In the genomic region with DNA sequence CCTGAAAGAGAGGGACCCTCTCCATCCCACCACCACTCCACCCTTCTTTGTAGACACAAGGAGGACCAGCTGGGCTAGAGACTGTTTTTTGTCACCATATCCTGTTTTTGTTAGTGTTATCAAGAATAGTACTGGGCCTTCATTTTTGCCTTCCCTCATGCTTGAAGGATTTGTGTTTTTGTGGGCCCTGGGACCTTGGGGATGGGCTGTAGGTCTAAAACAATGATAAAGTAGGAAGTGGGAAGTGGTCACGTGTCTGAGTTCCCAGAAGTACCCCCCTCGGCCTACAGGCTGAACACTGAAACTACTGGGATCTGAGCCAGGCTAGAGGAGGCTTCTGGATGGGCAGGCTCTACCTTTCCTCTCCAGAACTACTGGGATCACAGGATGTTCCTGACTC, we compare ENCODE assay signal across 10 cellular contexts. TPM values are rescaled to one million over a fixed set of nuclear protein-coding genes. Genes with fewer than 3 reads are reported as not detected.
DNase-seq lines count a peak whose midpoint lies in the region; ATAC-seq and TF ChIP-seq lines count a peak whose summit lies in the region.
"Had no signal": no experiment of that assay in that cellular context is flagged by ENCODE, and none has a peak within 500 bp of the region (broad histone marks: within the 10 kb centered on the region; RNA-seq: fewer than 3 reads in every experiment).

No MANE protein-coding gene starts in this region.

- no peaks in the 10 kb centered on the region for H3K27me3 Mint-ChIP-seq in T-cell

- TF ChIP-seq CTCF in HEK293 (tag by site-specific recombination; IDR thresholded peaks at IDR 0.05), result no peak
- TF ChIP-seq CTCF in fibroblast of lung (conservative IDR thresholded peaks at IDR 0.05 in 1 of 2, IDR thresholded peaks at IDR 0.05 in 1 of 2; ENCODE audit: low read depth in 1 of 2, low read length in 2 of 2), result peak in 1 of 2 donors; percentile 2

- H3K4me3 ChIP-seq in HEK293 (ENCODE audit: low read depth, low read length), result no peak overlapping the region
- no peak overlapping the region for H3K4me3 ChIP-seq in fibroblast of lung (replicated peaks in 1 of 4; ENCODE audit: control extremely low read depth in 1 of 4, insufficient read depth in 1 of 4, low read depth in 3 of 4, low read length in 4 of 4)
- no peak overlapping the region for H3K4me3 ChIP-seq in skeletal muscle tissue (ENCODE audit: low read length in 3 of 3)
- no peak overlapping the region for H3K4me3 ChIP-seq in SJCRH30

- DNase-seq in T-cell (no peak), fibroblast of lung (ENCODE audit: low read depth in 2 of 2) (peak; percentile 16 to 37), SJCRH30 (no peak)
- DNase-seq: NCI-H524 treated with DMSO at 0.1 percent for 48 hours had no signal

- peak overlapping the region; percentile 98 for H3K27ac Mint-ChIP-seq in T-cell

- peaks cover 10 to 20% of the 10 kb centered on the region in 2 experiments; a peak in 2 of 3 replicates for H3K36me3 ChIP-seq in HEK293 (ENCODE audit: control insufficient read depth in 2 of 2, insufficient read depth in 1 of 2, low read length in 2 of 2)
- peaks cover 3% of the 10 kb centered on the region for H3K36me3 ChIP-seq in fibroblast of lung (ENCODE audit: control insufficient read depth, insufficient read depth, low read length)
- peaks cover 7 to 14% (median 7%) of the 10 kb centered on the region in 3 donors for H3K36me3 ChIP-seq in skeletal muscle tissue (ENCODE audit: control insufficient read depth in 3 of 3, insufficient read depth in 3 of 3, low read length in 3 of 3)
- peaks cover 3% of the 10 kb centered on the region; the same call in 1 of the 2 replicates for H3K36me3 ChIP-seq in SJCRH30

- H3K9me3 Mint-ChIP-seq in T-cell, result no peaks in the 10 kb centered on the region

- CTCF ChIA-PET in HEK293 (lab: Yijun Ruan, JAX) (interaction anchor here (0.7 to 4.1 kb wide), 5 partner anchors 12 to 179 kb away, joined by 3 to 36 read pairs (median 4); no protein-coding TSS in a partner anchor), T-cell (lab: Charles Lee) (interaction anchor here (0.5 to 3.0 kb wide), 5 partner anchors 10 to 79 kb away, joined by 3 to 14 read pairs (median 5); a partner anchor contains a TSS)

- H3K27me3 ChIP-seq in fibroblast of lung (ENCODE audit: control insufficient read depth, insufficient read depth, low read length) (no peaks in the 10 kb centered on the region), skeletal muscle tissue (ENCODE audit: control insufficient read depth in 3 of 3, insufficient read depth in 3 of 3, low read length in 3 of 3) (no peaks in the 10 kb centered on the region), SJCRH30 (no peaks in the 10 kb centered on the region)

- peaks cover 16% of the 10 kb centered on the region for H3K36me3 Mint-ChIP-seq in T-cell

- no peak for ATAC-seq in T-cell (replicated peaks in 1 of 4)
- no peak for ATAC-seq in HG02870 (IDR thresholded peaks at IDR 0.05; ENCODE audit: unreplicated experiment)
- ATAC-seq in GM21360 (IDR thresholded peaks at IDR 0.05; ENCODE audit: unreplicated experiment), result no peak
- ATAC-seq in GM21825 (IDR thresholded peaks at IDR 0.05; ENCODE audit: unreplicated experiment), result no peak

- H3K27ac ChIP-seq in HEK293 (ENCODE audit: extremely low read depth, low read depth, low read length) (peak overlapping the region; percentile 69; the same call in 1 of the 2 replicates), fibroblast of lung (ENCODE audit: insufficient read depth, low read length) (no peak overlapping the region), skeletal muscle tissue (ENCODE audit: low read depth, low read length) (peak overlapping the region; percentile 76), SJCRH30 (no peak overlapping the region)

- no peaks in the 10 kb centered on the region for H4K20me1 ChIP-seq in fibroblast of lung (ENCODE audit: control insufficient read depth, extremely low read depth, insufficient read depth, low read length)

- H3K4me3 Mint-ChIP-seq in T-cell, result peak overlapping the region; percentile 69 to 99 (median 99)

- peaks cover 74 to 81% (median 77%) of the 10 kb centered on the region in 3 donors for H3K4me1 Mint-ChIP-seq in T-cell

- H2AFZ ChIP-seq in fibroblast of lung (ENCODE audit: low read length), result no peak overlapping the region

- no peak overlapping the region for H3K4me2 ChIP-seq in fibroblast of lung (ENCODE audit: extremely low read depth, insufficient read depth, low read length)

- peaks cover 39% of the 10 kb centered on the region for H3K4me1 ChIP-seq in HEK293 (ENCODE audit: control insufficient read depth, insufficient read depth, low read length)
- peaks cover 20% of the 10 kb centered on the region for H3K4me1 ChIP-seq in fibroblast of lung (ENCODE audit: control insufficient read depth, extremely low read depth, insufficient read depth, low read length)
- H3K4me1 ChIP-seq in skeletal muscle tissue (ENCODE audit: control insufficient read depth in 3 of 3, insufficient read depth in 3 of 3, low read length in 3 of 3), result peaks cover 30 to 36% (median 33%) of the 10 kb centered on the region in 3 donors
- H3K4me1 ChIP-seq in SJCRH30, result peaks cover 13% of the 10 kb centered on the region

- POLR2A ChIA-PET in HEK293 (lab: Yijun Ruan, JAX) (interaction anchor here (1.8 kb wide), 1 partner anchor 119 kb away, joined by 3 read pairs; a partner anchor contains a TSS), T-cell (lab: Charles Lee) (interaction anchor here in 1 of 2 donors (0.6 kb wide), 1 partner anchor 55 kb away, joined by 5 read pairs; no protein-coding TSS in a partner anchor)

- no peak overlapping the region for H3K9ac ChIP-seq in fibroblast of lung (ENCODE audit: insufficient read depth, low read length)
- H3K9ac ChIP-seq in skeletal muscle tissue (ENCODE audit: low read depth in 1 of 3, low read length in 3 of 3), result no peak overlapping the region

- no peaks in the 10 kb centered on the region for H3K79me2 ChIP-seq in fibroblast of lung (ENCODE audit: control insufficient read depth, insufficient read depth, low read length)

- no peaks in the 10 kb centered on the region for H3K9me3 ChIP-seq in HEK293 (ENCODE audit: control insufficient read depth, insufficient read depth, low read depth, low read length)
- no peaks in the 10 kb centered on the region for H3K9me3 ChIP-seq in fibroblast of lung (ENCODE audit: control insufficient read depth, insufficient read depth, low read depth, low read length)
- no peaks in the 10 kb centered on the region for H3K9me3 ChIP-seq in skeletal muscle tissue (ENCODE audit: control insufficient read depth in 3 of 3, low read length in 3 of 3)
- H3K9me3 ChIP-seq in SJCRH30 (replicated peaks), result no peaks in the 10 kb centered on the region

TF ChIP-seq in HEK293, 187 proteins besides CTCF, POLR2A, EP300 and RAD21 (continues in another document):
- peak; percentile 68 for TF ChIP-seq GLIS1 (tag by site-specific recombination; IDR thresholded peaks at IDR 0.05)
- no peak for TF ChIP-seq ZNF24 (tag by site-specific recombination; IDR thresholded peaks at IDR 0.05)
- TF ChIP-seq ZNF133 (tag by site-specific recombination; IDR thresholded peaks at IDR 0.05), result no peak
- TF ChIP-seq FEZF1 (tag by site-specific recombination; IDR thresholded peaks at IDR 0.05), result no peak
- TF ChIP-seq ZNF138 (tag by site-specific recombination; IDR thresholded peaks at IDR 0.05; ENCODE audit: borderline replicate concordance), result no peak
- 0 out of 2 replicates have a peak, but pooled peaks have one; percentile 7 for TF ChIP-seq ZFHX2 (tag by site-specific recombination; conservative IDR thresholded peaks at IDR 0.05)

RNA-seq across cellular contexts. Expression of a gene that starts 8.9 kb away (rescaled TPM):
- total RNA-seq in T-cell, result 10 to 100 TPM; 26.2 to 54.6 (median 40.2) TPM
- total RNA-seq in fibroblast of lung, result 2.6 and 3.1 TPM in 2 replicates
- polyA plus RNA-seq in fibroblast of lung, result 2.4 and 3.2 TPM in 2 replicates
- polyA plus RNA-seq in fibroblast of lung (2012), result 5.8 and 8.8 TPM in 2 replicates
- 8.1 and 12.4 TPM in 2 replicates for polyA minus RNA-seq in fibroblast of lung (ENCODE audit: low replicate concordance)
- 3.1 TPM for total RNA-seq in skeletal muscle tissue
- total RNA-seq in SJCRH30 (2014; rRNA removed; shearing (Covaris generic)), result 7.2 and 9.0 TPM in 2 replicates

RNA-seq across cellular contexts. Expression of a gene that starts 25.8 kb away (rescaled TPM):
- total RNA-seq in T-cell (100 to 1,000 TPM in 3 of 5 donors, 10 to 100 TPM in 2; 61.2 to 129 (median 107) TPM), fibroblast of lung (not detected in 2 replicates), skeletal muscle tissue (not detected)
- 0.22 TPM in 1 of 2 replicates, not detected in the other for polyA plus RNA-seq in fibroblast of lung
- 0.21 TPM in 1 of 2 replicates, not detected in the other for polyA plus RNA-seq in fibroblast of lung (2012)
- not detected in 2 replicates for polyA minus RNA-seq in fibroblast of lung (ENCODE audit: low replicate concordance)
- total RNA-seq in SJCRH30 (2014; rRNA removed; shearing (Covaris generic)), result 0.30 and 1.2 TPM in 2 replicates
- total RNA-seq: bronchial epithelial cell had no signal

RNA-seq across cellular contexts. Expression of a gene that starts 38.1 kb away (rescaled TPM):
- total RNA-seq in T-cell (100 to 1,000 TPM; 328 to 377 (median 362) TPM), fibroblast of lung (5.6 and 7.3 TPM in 2 replicates), skeletal muscle tissue (6.3 TPM)
- polyA plus RNA-seq in fibroblast of lung, result 9.6 and 11.6 TPM in 2 replicates
- 19.6 and 20.6 TPM in 2 replicates for polyA plus RNA-seq in fibroblast of lung (2012)
- polyA minus RNA-seq in fibroblast of lung (ENCODE audit: low replicate concordance), result 13.6 and 15.3 TPM in 2 replicates
- total RNA-seq in SJCRH30 (2014; rRNA removed; shearing (Covaris generic)), result 19.8 and 33.2 TPM in 2 replicates

RNA-seq across cellular contexts. Expression of a gene that starts 38.3 kb away (rescaled TPM):
- total RNA-seq in T-cell, result 1 to 10 TPM in 3 of 5 donors, under 1 TPM in 2; 0.70 to 1.7 (median 1.3) TPM
- total RNA-seq in fibroblast of lung, result 0.33 and 0.51 TPM in 2 replicates
- polyA plus RNA-seq in fibroblast of lung, result 0.23 and 0.32 TPM in 2 replicates
- 0.27 and 0.33 TPM in 2 replicates for polyA plus RNA-seq in fibroblast of lung (2012)
- polyA minus RNA-seq in fibroblast of lung (ENCODE audit: low replicate concordance), result 1.1 TPM in 1 of 2 replicates, not detected in the other
- total RNA-seq in skeletal muscle tissue, result 1.0 TPM
- 0.10 TPM in 1 of 2 replicates, not detected in the other for total RNA-seq in SJCRH30 (2014; rRNA removed; shearing (Covaris generic))

RNA-seq across cellular contexts. Expression of a gene that starts 54.3 kb away (rescaled TPM):
- total RNA-seq in T-cell, result 10 to 100 TPM in 3 of 5 donors, 1 to 10 TPM in 2; 5.4 to 14.0 (median 10.5) TPM
- 116 and 128 TPM in 2 replicates for total RNA-seq in fibroblast of lung
- 176 and 211 TPM in 2 replicates for polyA plus RNA-seq in fibroblast of lung
- 521 and 677 TPM in 2 replicates for polyA plus RNA-seq in fibroblast of lung (2012)
- polyA minus RNA-seq in fibroblast of lung (ENCODE audit: low replicate concordance), result 250 and 558 TPM in 2 replicates
- 91.9 TPM for total RNA-seq in skeletal muscle tissue
- total RNA-seq in SJCRH30 (2014; rRNA removed; shearing (Covaris generic)), result 41.2 and 43.4 TPM in 2 replicates

Comparison
In these comparisons a context has a peak if more than half of its experiments do, and no peak if none do; other contexts are left out.
1. H3K27ac ChIP-seq: peak in HEK293 (single experiment) and skeletal muscle tissue (single experiment); none in fibroblast of lung (single experiment) and SJCRH30 (single experiment).
2. DNase-seq: peak in fibroblast of lung (2 of 2); none in T-cell (0 of 34) and SJCRH30 (0 of 2).
3. RNA of a gene that starts 25.8 kb away (total RNA-seq): 61.2 to 129 TPM in T-cell; 0.30 to 1.2 TPM in SJCRH30, not detected in fibroblast of lung and not detected in skeletal muscle tissue (single experiment); every median in the first group is over 10 times any median in the second.